Comparison of ENCODE assay signal across 1 cellular context in genomic region chr17:42266462-42266861, GRCh38.
TF ChIP-seq lines count a peak whose summit lies in the region.

No MANE protein-coding gene starts in this region.

TF ChIP-seq in HepG2, 621 proteins besides CTCF, POLR2A, EP300 and RAD21:
- TF ChIP-seq, protein P1, sequence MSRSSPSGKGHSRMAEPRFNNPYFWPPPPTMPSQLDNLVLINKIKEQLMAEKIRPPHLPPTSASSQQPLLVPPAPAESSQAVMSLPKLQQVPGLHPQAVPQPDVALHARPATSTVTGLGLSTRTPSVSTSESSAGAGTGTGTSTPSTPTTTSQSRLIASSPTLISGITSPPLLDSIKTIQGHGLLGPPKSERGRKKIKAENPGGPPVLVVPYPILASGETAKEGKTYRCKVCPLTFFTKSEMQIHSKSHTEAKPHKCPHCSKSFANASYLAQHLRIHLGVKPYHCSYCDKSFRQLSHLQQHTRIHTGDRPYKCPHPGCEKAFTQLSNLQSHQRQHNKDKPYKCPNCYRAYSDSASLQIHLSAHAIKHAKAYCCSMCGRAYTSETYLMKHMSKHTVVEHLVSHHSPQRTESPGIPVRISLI (CRISPR knock-in tag; IDR thresholded peaks at IDR 0.05; ENCODE audit: borderline replicate concordance) = 0 out of 2 replicates have a peak, but pooled peaks have one; percentile 10
- TF ChIP-seq, protein P2, sequence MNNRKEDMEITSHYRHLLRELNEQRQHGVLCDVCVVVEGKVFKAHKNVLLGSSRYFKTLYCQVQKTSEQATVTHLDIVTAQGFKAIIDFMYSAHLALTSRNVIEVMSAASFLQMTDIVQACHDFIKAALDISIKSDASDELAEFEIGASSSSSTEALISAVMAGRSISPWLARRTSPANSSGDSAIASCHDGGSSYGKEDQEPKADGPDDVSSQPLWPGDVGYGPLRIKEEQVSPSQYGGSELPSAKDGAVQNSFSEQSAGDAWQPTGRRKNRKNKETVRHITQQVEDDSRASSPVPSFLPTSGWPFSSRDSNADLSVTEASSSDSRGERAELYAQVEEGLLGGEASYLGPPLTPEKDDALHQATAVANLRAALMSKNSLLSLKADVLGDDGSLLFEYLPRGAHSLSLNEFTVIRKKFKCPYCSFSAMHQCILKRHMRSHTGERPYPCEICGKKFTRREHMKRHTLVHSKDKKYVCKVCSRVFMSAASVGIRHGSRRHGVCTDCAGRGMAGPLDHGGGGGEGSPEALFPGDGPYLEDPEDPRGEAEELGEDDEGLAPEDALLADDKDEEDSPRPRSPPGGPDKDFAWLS (CRISPR knock-in tag; IDR thresholded peaks at IDR 0.05; ENCODE audit: borderline replicate concordance) = no peak
